Comparison of ENCODE assay signal across 8 cellular contexts in the genomic region with DNA sequence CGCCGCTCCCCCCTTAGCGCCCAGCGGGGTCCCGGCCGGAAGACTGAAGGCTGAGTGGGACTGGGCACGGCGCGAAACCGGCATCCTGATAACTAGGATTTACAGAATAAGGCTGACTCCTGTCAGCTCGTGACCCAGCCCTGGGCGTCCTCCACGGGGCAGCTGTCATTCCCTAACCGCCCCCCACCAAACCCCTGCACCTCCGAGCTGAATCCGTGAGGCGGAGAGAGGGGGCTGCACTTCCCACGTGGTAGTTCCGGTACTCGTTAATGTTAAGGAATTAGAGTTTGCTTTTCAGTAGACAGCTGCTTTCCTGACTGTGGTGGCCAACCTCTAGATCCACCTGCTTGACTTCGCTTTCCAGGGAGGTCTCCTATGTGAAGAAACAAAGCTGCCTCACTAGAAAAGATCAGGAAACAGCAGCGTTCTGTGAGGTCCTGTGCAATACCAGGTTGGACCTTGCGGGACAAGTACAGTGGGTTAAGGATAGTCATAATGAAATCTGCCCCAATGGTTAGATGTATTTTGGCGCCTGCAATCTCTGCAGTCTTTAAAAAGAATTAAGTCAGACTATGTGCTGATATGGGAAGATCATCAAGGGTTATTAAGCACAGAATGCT. TPM values are rescaled to one million over a fixed set of nuclear protein-coding genes. Genes with fewer than 3 reads are reported as not detected.
DNase-seq lines count a peak whose midpoint lies in the region; ATAC-seq, FAIRE-seq and TF ChIP-seq lines count a peak whose summit lies in the region.

No MANE protein-coding gene starts in this region.

- no peaks in the 10 kb centered on the region for H3K27me3 Mint-ChIP-seq in nephron (ENCODE audit: low read depth)

- TF ChIP-seq CTCF in nephron (IDR thresholded peaks at IDR 0.05; ENCODE audit: unreplicated experiment in 3 of 3) = no peak

- H3K27ac ChIP-seq in epithelial cell of prostate = peak overlapping the region; percentile 83

- peaks cover 4% of the 10 kb centered on the region for H3K36me3 Mint-ChIP-seq in nephron (ENCODE audit: low read depth)

- FAIRE-seq in frontal cortex (lab: Jason Lieb, UNC) = no peak

- peaks cover 12% of the 10 kb centered on the region for H3K4me1 Mint-ChIP-seq in nephron

- H3K27ac Mint-ChIP-seq in nephron = peak overlapping the region in 2 of 3 experiments; percentile 27 to 78

- no peaks in the 10 kb centered on the region for H3K9me3 Mint-ChIP-seq in nephron

- ATAC-seq in GM21447 (IDR thresholded peaks at IDR 0.05; ENCODE audit: unreplicated experiment) = no peak

- peak overlapping the region in 1 of 3 experiments; percentile 88 for H3K4me3 Mint-ChIP-seq in nephron

- CTCF ChIA-PET in HEK293T (lab: Yijun Ruan, JAX) = interaction anchor here (0.6 to 2.0 kb wide), 9 partner anchors 11 to 389 kb away, joined by 3 to 13 read pairs (median 3); a partner anchor contains a TSS

- peak; percentile 38 for DNase-seq in EL
- DNase-seq in HEK293T (ENCODE audit: extremely low spot score) = peak; percentile 73
- DNase-seq in SHP77 treated with DMSO at 0.1 percent for 48 hours (lab: John Stamatoyannopoulos, UW) = peak; percentile 40
- DNase-seq in epithelial cell of prostate (ENCODE audit: low read depth, low spot score) = no peak
- DNase-seq in COLO668 (lab: John Stamatoyannopoulos, UW; ENCODE audit: unreplicated experiment) = no peak
- DNase-seq in frontal cortex (ENCODE audit: low spot score in 2 of 2) = no peak

- POLR2A ChIA-PET in HEK293T (lab: Yijun Ruan, JAX) = interaction anchor here (0.6 to 3.3 kb wide), 27 partner anchors 10 to 248 kb away, joined by 3 to 39 read pairs (median 6); a partner anchor contains a TSS

TF ChIP-seq in HEK293T, 16 proteins besides CTCF, POLR2A, EP300 and RAD21:
- no peak for TF ChIP-seq HDGF (IDR thresholded peaks at IDR 0.05; ENCODE audit: borderline replicate concordance)
- peak; percentile 49; the same call in 1 of the 2 replicates for TF ChIP-seq L3MBTL2 (conservative IDR thresholded peaks at IDR 0.05)
- no peak for TF ChIP-seq ARNT (IDR thresholded peaks at IDR 0.05)
- TF ChIP-seq, protein P1, sequence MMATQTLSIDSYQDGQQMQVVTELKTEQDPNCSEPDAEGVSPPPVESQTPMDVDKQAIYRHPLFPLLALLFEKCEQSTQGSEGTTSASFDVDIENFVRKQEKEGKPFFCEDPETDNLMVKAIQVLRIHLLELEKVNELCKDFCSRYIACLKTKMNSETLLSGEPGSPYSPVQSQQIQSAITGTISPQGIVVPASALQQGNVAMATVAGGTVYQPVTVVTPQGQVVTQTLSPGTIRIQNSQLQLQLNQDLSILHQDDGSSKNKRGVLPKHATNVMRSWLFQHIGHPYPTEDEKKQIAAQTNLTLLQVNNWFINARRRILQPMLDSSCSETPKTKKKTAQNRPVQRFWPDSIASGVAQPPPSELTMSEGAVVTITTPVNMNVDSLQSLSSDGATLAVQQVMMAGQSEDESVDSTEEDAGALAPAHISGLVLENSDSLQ (IDR thresholded peaks at IDR 0.05) = no peak
- no peak for TF ChIP-seq CTBP1 (IDR thresholded peaks at IDR 0.05; ENCODE audit: borderline replicate concordance)

RNA-seq across cellular contexts. Expression of a gene that starts 1.0 kb away (rescaled TPM):
- total RNA-seq in frontal cortex = 22.0 TPM

RNA-seq across cellular contexts. Expression of a gene that starts 12.0 kb away (rescaled TPM):
- 0.41 TPM for total RNA-seq in frontal cortex

RNA-seq across cellular contexts. Expression of a gene that starts 22.2 kb away (rescaled TPM):
- total RNA-seq in frontal cortex = 13.9 TPM

RNA-seq across cellular contexts. Expression of a gene that starts 40.6 kb away (rescaled TPM):
- total RNA-seq in frontal cortex = 11.8 TPM

RNA-seq across cellular contexts. Expression of a gene that starts 48.5 kb away (rescaled TPM):
- 32.2 TPM for total RNA-seq in frontal cortex

Comparison
In these comparisons a context has a peak if more than half of its experiments do, and no peak if none do; other contexts are left out.
1. DNase-seq: peak in EL (single experiment), HEK293T (single experiment) and SHP77 treated with DMSO at 0.1 percent for 48 hours (single experiment); none in epithelial cell of prostate (single experiment), COLO668 (single experiment) and frontal cortex (0 of 2).